15 cellular contexts compared by ENCODE assay signal in the genomic region with DNA sequence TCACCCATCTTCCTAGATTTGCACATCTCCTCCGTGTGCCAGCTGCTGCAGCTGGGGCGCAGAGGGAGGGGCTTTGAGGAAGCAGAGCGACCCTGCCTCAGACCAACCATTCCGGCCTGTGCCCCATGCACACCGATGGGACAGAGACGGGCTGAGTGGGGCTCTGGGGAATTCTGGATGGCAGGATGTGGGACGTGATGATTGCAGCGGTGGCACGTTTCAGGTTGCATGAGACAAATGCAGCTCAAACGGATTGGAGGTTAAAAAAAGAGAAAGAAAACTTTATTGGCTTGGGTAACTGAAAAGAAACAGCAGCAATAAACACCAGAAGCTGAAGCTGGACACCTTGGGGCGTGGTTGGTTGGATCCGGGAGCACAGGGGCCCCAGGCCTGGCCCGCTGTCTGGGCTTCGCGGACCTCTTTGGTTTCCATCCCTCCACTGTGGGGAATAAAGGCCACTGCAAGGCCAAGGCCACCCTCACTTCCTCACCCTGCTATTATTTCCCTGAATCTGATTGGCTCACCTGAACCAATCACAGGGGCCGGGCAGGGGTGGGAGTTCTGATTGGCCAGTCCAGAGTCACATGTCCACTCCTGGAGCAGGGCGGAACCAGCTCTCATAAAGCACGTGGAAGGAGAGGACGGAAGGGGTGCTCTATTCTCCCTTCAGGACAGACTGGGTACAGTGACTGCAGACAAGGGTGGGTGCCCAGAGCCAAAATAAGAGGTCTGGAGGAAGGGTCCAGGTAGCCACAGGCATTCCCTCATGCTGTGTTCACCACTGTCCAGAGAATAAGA. TPM values are rescaled to one million over a fixed set of nuclear protein-coding genes. Genes with fewer than 3 reads are reported as not detected.
"Had no signal": no experiment of that assay in that cellular context is flagged by ENCODE, and none has a peak within 500 bp of the region (broad histone marks: within the 10 kb centered on the region; RNA-seq: fewer than 3 reads in every experiment).

No MANE protein-coding gene starts in this region.

- H3K9me3 ChIP-seq: heart left ventricle, left lung, thyroid gland had no signal

- H3K4me3 Mint-ChIP-seq: activated naive CD4-positive, alpha-beta T cell treated with anti-CD3 and anti-CD28 coated beads, Interleukin-2, amount 10 ng/mL, durations not matched to agents 7 days and 5 days; activated T-helper 1 cell treated with anti-CD3 and anti-CD28 coated beads, Interleukin-12 subunit alpha, Interleukin-12 subunit beta, Interleukin-2, Interleukin-4 antibody, amounts not matched to agents 30 ng/mL and 10 ng/mL and 1 ng/mL, durations not matched to agents 14 hours and 24 hours and 36 hours; memory B cell had no signal

- DNase-seq: activated CD4-positive, alpha-beta T cell treated with anti-CD3 and anti-CD28 coated beads for 4 hours; activated naive CD4-positive, alpha-beta T cell treated with anti-CD3 and anti-CD28 coated beads, Interleukin-2, amount 10 ng/mL, durations not matched to agents 7 days and 5 days; foreskin melanocyte; islet precursor cell; posterior cingulate gyrus; small intestine; T-helper 9 cell; thyroid gland had no signal

- H3K27me3 ChIP-seq: heart left ventricle, left lung, thyroid gland had no signal

- H3K27me3 Mint-ChIP-seq: activated naive CD4-positive, alpha-beta T cell treated with anti-CD3 and anti-CD28 coated beads, Interleukin-2, amount 10 ng/mL, durations not matched to agents 7 days and 5 days; memory B cell had no signal

- H3K36me3 Mint-ChIP-seq: activated naive CD4-positive, alpha-beta T cell treated with anti-CD3 and anti-CD28 coated beads, Interleukin-2, amount 10 ng/mL, durations not matched to agents 7 days and 5 days; memory B cell had no signal

- H3K36me3 ChIP-seq: heart left ventricle, left lung, thyroid gland had no signal

- H3K27ac ChIP-seq: heart left ventricle, left lung, thyroid gland had no signal

- H3K4me3 ChIP-seq: heart left ventricle, left lung, thyroid gland had no signal

- ATAC-seq: heart left ventricle, left lung had no signal

- FAIRE-seq: colon, small intestine had no signal

- H3K4me1 Mint-ChIP-seq: memory B cell had no signal

- H3K27ac Mint-ChIP-seq: activated naive CD4-positive, alpha-beta T cell treated with anti-CD3 and anti-CD28 coated beads, Interleukin-2, amount 10 ng/mL, durations not matched to agents 7 days and 5 days; activated T-helper 1 cell treated with anti-CD3 and anti-CD28 coated beads, Interleukin-12 subunit alpha, Interleukin-12 subunit beta, Interleukin-2, Interleukin-4 antibody, amounts not matched to agents 30 ng/mL and 10 ng/mL and 1 ng/mL, durations not matched to agents 14 hours and 24 hours and 36 hours; memory B cell had no signal

- H3K9me3 Mint-ChIP-seq: activated naive CD4-positive, alpha-beta T cell treated with anti-CD3 and anti-CD28 coated beads, Interleukin-2, amount 10 ng/mL, durations not matched to agents 7 days and 5 days; activated T-helper 1 cell treated with anti-CD3 and anti-CD28 coated beads, Interleukin-12 subunit alpha, Interleukin-12 subunit beta, Interleukin-2, Interleukin-4 antibody, amounts not matched to agents 30 ng/mL and 10 ng/mL and 1 ng/mL, durations not matched to agents 14 hours and 24 hours and 36 hours; memory B cell had no signal

RNA-seq across cellular contexts. Expression of gene GALP, which starts 48.6 kb away (rescaled TPM):
- total RNA-seq: activated T-helper 1 cell treated with anti-CD3 and anti-CD28 coated beads, Interleukin-12 subunit alpha, Interleukin-12 subunit beta, Interleukin-2, Interleukin-4 antibody, amounts not matched to agents 30 ng/mL and 10 ng/mL and 1 ng/mL, durations not matched to agents 14 hours and 24 hours and 36 hours; cardiac septum; heart left ventricle; left lung; thyroid gland had no signal
- polyA plus RNA-seq: adipose tissue, heart left ventricle, small intestine had no signal
